ENCODE assay signal across 23 cellular contexts in the genomic region with DNA sequence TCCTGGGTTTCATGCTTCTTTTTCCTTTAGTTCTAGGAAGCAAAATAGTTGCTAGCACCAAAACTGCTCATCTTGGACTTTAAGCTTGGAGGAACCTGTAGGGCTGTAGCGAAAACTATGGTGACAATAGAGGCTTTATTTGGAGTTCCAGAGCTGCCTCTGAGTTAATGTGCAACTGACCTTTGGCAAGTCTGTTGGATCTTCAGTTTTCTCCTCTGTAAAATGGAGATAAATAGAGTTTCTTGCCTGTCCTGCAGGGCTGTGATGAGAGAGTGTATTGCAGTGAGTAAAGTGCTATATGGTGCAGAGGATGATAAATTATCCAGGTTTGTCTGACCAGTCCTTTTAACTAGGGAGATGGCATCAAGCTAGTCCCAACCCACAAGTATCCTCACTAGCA.
DNase-seq lines count a peak whose midpoint lies in the region; ATAC-seq and TF ChIP-seq lines count a peak whose summit lies in the region.
"Had no signal": no experiment of that assay in that cellular context is flagged by ENCODE, and none has a peak within 500 bp of the region (broad histone marks: within the 10 kb centered on the region; RNA-seq: fewer than 3 reads in every experiment).

No MANE protein-coding gene starts in this region.

- peak; percentile 60 for ATAC-seq in left lobe of liver
- no peak for ATAC-seq in naive thymus-derived CD4-positive, alpha-beta T cell
- ATAC-seq: A549 had no signal

- no peak for DNase-seq in activated T-helper 1 cell treated with anti-CD3 and anti-CD28 coated beads, Interleukin-12 subunit alpha, Interleukin-12 subunit beta, Interleukin-2, Interleukin-4 antibody, amounts not matched to agents 30 ng/mL and 10 ng/mL and 1 ng/mL, durations not matched to agents 14 hours and 24 hours and 36 hours (ENCODE audit: low spot score)
- DNase-seq in left lobe of liver (ENCODE audit: low spot score) (peak; percentile 48), NAMALWA (ENCODE audit: low spot score) (no peak), erythroblast (lab: John Stamatoyannopoulos, UW) (no peak), ACHN (no peak)
- no peak for DNase-seq in naive thymus-derived CD4-positive, alpha-beta T cell
- DNase-seq in stimulated activated CD8-positive, alpha-beta memory T cell treated with anti-CD3 and anti-CD28 coated beads, Interleukin-4, amount 100 ng/mL, for 48 hours: no peak
- DNase-seq: C1 segment of cervical spinal cord; CD4-positive, alpha-beta memory T cell; COR-L47; DMS53; GM23248; H7; KBM-7; MG63; NCI-H2029; NCI-H446 treated with DMSO at 0.1 percent for 48 hours; NCI-H526; NCI-H82; Right ventricle myocardium superior; RPMI8226 had no signal

- no peaks in the 10 kb centered on the region for H3K27me3 ChIP-seq in naive thymus-derived CD4-positive, alpha-beta T cell (ENCODE audit: control insufficient read depth in 2 of 2, insufficient read depth in 2 of 2, low read length in 2 of 2)
- H3K27me3 ChIP-seq: SJSA1 had no signal

- POLR2A ChIA-PET in naive thymus-derived CD4-positive, alpha-beta T cell (lab: Charles Lee): no interaction called here

- no peak overlapping the region for H3K4me3 ChIP-seq in naive thymus-derived CD4-positive, alpha-beta T cell (ENCODE audit: low read length)
- H3K4me3 ChIP-seq: A549, GM23248, MG63, SJSA1 had no signal

- no peaks in the 10 kb centered on the region for H3K9me3 ChIP-seq in naive thymus-derived CD4-positive, alpha-beta T cell (ENCODE audit: control insufficient read depth in 2 of 3, low read length in 3 of 3)
- H3K9me3 ChIP-seq: A549, MG63, SJSA1 had no signal

- peaks cover 7 to 23% of the 10 kb centered on the region in 2 donors for H3K4me1 ChIP-seq in naive thymus-derived CD4-positive, alpha-beta T cell (ENCODE audit: control insufficient read depth in 2 of 2, insufficient read depth in 2 of 2, low read length in 2 of 2)
- H3K4me1 ChIP-seq: A549, SJSA1 had no signal

- H3K36me3 Mint-ChIP-seq in activated T-helper 1 cell treated with anti-CD3 and anti-CD28 coated beads, Interleukin-12 subunit alpha, Interleukin-12 subunit beta, Interleukin-2, Interleukin-4 antibody, amounts not matched to agents 30 ng/mL and 10 ng/mL and 1 ng/mL, durations not matched to agents 14 hours and 24 hours and 36 hours (ENCODE audit: low read depth): peaks cover 1% of the 10 kb centered on the region
- H3K36me3 Mint-ChIP-seq in naive thymus-derived CD4-positive, alpha-beta T cell: no peaks in the 10 kb centered on the region
- H3K36me3 Mint-ChIP-seq: CD4-positive, alpha-beta memory T cell had no signal

- intact Hi-C loops in activated T-helper 1 cell treated with anti-CD3 and anti-CD28 coated beads, Interleukin-12 subunit alpha, Interleukin-12 subunit beta, Interleukin-2, Interleukin-4 antibody, amounts not matched to agents 30 ng/mL and 10 ng/mL and 1 ng/mL, durations not matched to agents 14 hours and 24 hours and 36 hours (cut with micrococcal nuclease): no loop called here
- intact Hi-C loops in naive thymus-derived CD4-positive, alpha-beta T cell (cut with micrococcal nuclease): loop anchor here (2.0 to 5.0 kb wide), 2 partner anchors 16 to 184 kb away; no protein-coding TSS in a partner anchor

- H3K4me3 Mint-ChIP-seq in activated T-helper 1 cell treated with anti-CD3 and anti-CD28 coated beads, Interleukin-12 subunit alpha, Interleukin-12 subunit beta, Interleukin-2, Interleukin-4 antibody, amounts not matched to agents 30 ng/mL and 10 ng/mL and 1 ng/mL, durations not matched to agents 14 hours and 24 hours and 36 hours: peak overlapping the region; percentile 13
- peak overlapping the region in 6 of 10 donors; percentile 43 to 80 (median 70) for H3K4me3 Mint-ChIP-seq in naive thymus-derived CD4-positive, alpha-beta T cell

- no peak overlapping the region for H3K27ac ChIP-seq in naive thymus-derived CD4-positive, alpha-beta T cell (ENCODE audit: low read depth, low read length)
- H3K27ac ChIP-seq: A549, GM23248, SJSA1 had no signal

- TF ChIP-seq POLR2A in erythroblast (IDR thresholded peaks at IDR 0.05; ENCODE audit: low read length): no peak

- CTCF ChIA-PET in naive thymus-derived CD4-positive, alpha-beta T cell (lab: Charles Lee): no interaction called here

- H3K9me3 Mint-ChIP-seq in activated T-helper 1 cell treated with anti-CD3 and anti-CD28 coated beads, Interleukin-12 subunit alpha, Interleukin-12 subunit beta, Interleukin-2, Interleukin-4 antibody, amounts not matched to agents 30 ng/mL and 10 ng/mL and 1 ng/mL, durations not matched to agents 14 hours and 24 hours and 36 hours: no peaks in the 10 kb centered on the region
- no peaks in the 10 kb centered on the region for H3K9me3 Mint-ChIP-seq in naive thymus-derived CD4-positive, alpha-beta T cell
- H3K9me3 Mint-ChIP-seq: CD4-positive, alpha-beta memory T cell had no signal

- in situ Hi-C loops in ACHN (cut with HindIII; ENCODE audit: low pct_ligation_motif_present, low pct_unique_long_range_greater_than_20kb, low sequenced_read_pairs): no loop called here

- H3K36me3 ChIP-seq in naive thymus-derived CD4-positive, alpha-beta T cell (ENCODE audit: control insufficient read depth in 2 of 3, insufficient read depth in 3 of 3, low read length in 3 of 3): no peaks in the 10 kb centered on the region
- H3K36me3 ChIP-seq: MG63, SJSA1 had no signal

- H3K27me3 Mint-ChIP-seq in activated T-helper 1 cell treated with anti-CD3 and anti-CD28 coated beads, Interleukin-12 subunit alpha, Interleukin-12 subunit beta, Interleukin-2, Interleukin-4 antibody, amounts not matched to agents 30 ng/mL and 10 ng/mL and 1 ng/mL, durations not matched to agents 14 hours and 24 hours and 36 hours (ENCODE audit: insufficient read depth): peaks cover 6% of the 10 kb centered on the region
- H3K27me3 Mint-ChIP-seq in naive thymus-derived CD4-positive, alpha-beta T cell: peaks cover 0 to 22% (median 0%) of the 10 kb centered on the region in 5 donors

- no peak overlapping the region for H3K27ac Mint-ChIP-seq in activated T-helper 1 cell treated with anti-CD3 and anti-CD28 coated beads, Interleukin-12 subunit alpha, Interleukin-12 subunit beta, Interleukin-2, Interleukin-4 antibody, amounts not matched to agents 30 ng/mL and 10 ng/mL and 1 ng/mL, durations not matched to agents 14 hours and 24 hours and 36 hours
- H3K27ac Mint-ChIP-seq in naive thymus-derived CD4-positive, alpha-beta T cell: no peak overlapping the region
- H3K27ac Mint-ChIP-seq: CD4-positive, alpha-beta memory T cell had no signal

- peaks cover 49% of the 10 kb centered on the region for H3K4me1 Mint-ChIP-seq in activated T-helper 1 cell treated with anti-CD3 and anti-CD28 coated beads, Interleukin-12 subunit alpha, Interleukin-12 subunit beta, Interleukin-2, Interleukin-4 antibody, amounts not matched to agents 30 ng/mL and 10 ng/mL and 1 ng/mL, durations not matched to agents 14 hours and 24 hours and 36 hours (ENCODE audit: low read depth)
- peaks cover 24 to 47% (median 42%) of the 10 kb centered on the region in 7 donors for H3K4me1 Mint-ChIP-seq in naive thymus-derived CD4-positive, alpha-beta T cell
